ENCODE assay signal across 8 cellular contexts in the genomic region with DNA sequence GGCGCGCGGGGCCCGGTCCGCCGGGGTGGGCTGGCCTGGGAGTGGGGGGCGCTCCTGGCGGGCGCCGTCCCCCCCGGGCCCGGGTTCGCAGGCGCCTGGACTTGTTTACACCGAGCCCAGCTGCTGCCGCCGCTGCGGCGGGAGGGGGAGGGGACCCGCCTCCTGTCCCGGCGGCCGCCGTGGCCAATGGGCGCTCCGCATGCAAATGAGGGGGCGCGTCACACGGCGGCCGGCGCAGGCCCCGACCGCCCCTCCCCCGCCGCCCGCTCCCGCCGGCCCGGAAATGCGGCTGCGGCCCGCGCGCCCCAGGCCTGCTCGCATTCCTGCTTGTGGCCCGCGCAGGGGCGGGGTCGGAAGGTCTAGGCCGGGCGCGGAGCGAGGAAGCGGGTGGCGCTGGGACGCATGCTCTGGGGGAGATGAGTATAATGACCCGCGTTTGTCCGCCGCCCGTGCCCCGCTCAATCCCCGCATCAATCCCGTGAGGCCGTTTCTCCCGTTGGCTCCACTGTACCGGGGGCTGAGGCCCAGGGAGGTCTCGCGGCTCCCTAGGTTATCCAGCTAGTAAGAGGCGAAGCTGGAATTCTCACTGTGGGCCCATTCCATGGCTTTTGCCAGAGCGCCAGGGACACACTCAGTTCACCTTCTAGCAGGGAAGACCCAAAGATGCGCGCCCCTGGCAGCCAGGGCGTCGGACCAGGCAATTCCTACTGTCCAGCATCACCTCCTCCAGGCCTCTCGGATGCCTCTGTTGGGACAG. TPM values are rescaled to one million over a fixed set of nuclear protein-coding genes. Genes with fewer than 3 reads are reported as not detected.
A peak's percentile ranks its signal among the peaks of the same experiment; 100 is the strongest.
DNase-seq lines count a peak whose midpoint lies in the region; ATAC-seq, FAIRE-seq and TF ChIP-seq lines count a peak whose summit lies in the region.

A gene with protein sequence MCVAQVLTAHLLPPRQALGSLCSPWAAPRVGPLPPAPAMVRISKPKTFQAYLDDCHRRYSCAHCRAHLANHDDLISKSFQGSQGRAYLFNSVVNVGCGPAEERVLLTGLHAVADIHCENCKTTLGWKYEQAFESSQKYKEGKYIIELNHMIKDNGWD (minus strand): TSS at position 109 of the 757 bp plus-strand sequence. CDS start 731 bp downstream, outside the sequence.

- H3K36me3 Mint-ChIP-seq in chondrocyte (ENCODE audit: low read depth) = peaks cover 2% of the 10 kb centered on the region

- DNase-seq in GDM1 (lab: John Stamatoyannopoulos, UW) (peak; percentile 91), NCI-H226 (peak; percentile 78), chondrocyte (ENCODE audit: low spot score) (no peak), kidney (peak; percentile 98), UCSD-AML1 (lab: John Stamatoyannopoulos, UW; ENCODE audit: unreplicated experiment) (no peak)
- DNase-seq in activated CD4-positive, alpha-beta T cell treated with anti-CD3 and anti-CD28 coated beads for 48 hours = peak; percentile 91
- peak; percentile 79 to 84 (median 81) for DNase-seq in stimulated activated CD4-positive, alpha-beta T cell treated with anti-CD3 and anti-CD28 coated beads, Interleukin-12 subunit alpha, Interleukin-12 subunit beta, amount 100 ng/mL, for 48 hours (ENCODE audit: low read depth in 2 of 3, low spot score in 1 of 3)

- peaks cover 0 to 10% of the 10 kb centered on the region in 2 donors for H3K9me3 ChIP-seq in kidney (ENCODE audit: control insufficient read depth in 1 of 2, low read length in 2 of 2)

- peak; percentile 67 for ATAC-seq in HG02798 (IDR thresholded peaks at IDR 0.05; ENCODE audit: poor library complexity, unreplicated experiment)

- peaks cover 3% of the 10 kb centered on the region for H3K9me3 Mint-ChIP-seq in chondrocyte (ENCODE audit: low read depth)

- H3K27ac ChIP-seq in kidney (ENCODE audit: low read depth in 2 of 2, low read length in 2 of 2) = peak within 1 kb of the TSS; percentile 89 to 92

- H3K4me1 Mint-ChIP-seq in chondrocyte (ENCODE audit: low read depth) = peaks cover 34% of the 10 kb centered on the region

- peak within 1 kb of the TSS; percentile 86 to 87 for H3K4me3 ChIP-seq in kidney (ENCODE audit: low read length in 2 of 2)

- H3K36me3 ChIP-seq in kidney (ENCODE audit: control insufficient read depth in 1 of 2, insufficient read depth in 2 of 2, low read length in 2 of 2) = peaks cover 4 to 10% of the 10 kb centered on the region in 2 donors

- H3K27ac Mint-ChIP-seq in chondrocyte (ENCODE audit: unreplicated experiment) = peak within 1 kb of the TSS; percentile 95

- peak within 1 kb of the TSS; percentile 82 for H3K4me3 Mint-ChIP-seq in chondrocyte (ENCODE audit: unreplicated experiment)

- TF ChIP-seq CTCF in chondrocyte (IDR thresholded peaks at IDR 0.05) (no peak), kidney (IDR thresholded peaks at IDR 0.05; ENCODE audit: borderline replicate concordance, extremely low read depth, insufficient read depth) (no peak)

- no peaks in the 10 kb centered on the region for H3K27me3 Mint-ChIP-seq in chondrocyte (ENCODE audit: low read depth)

- H3K9ac ChIP-seq in kidney (ENCODE audit: low read length in 2 of 2) = peak within 1 kb of the TSS; percentile 93

- FAIRE-seq in kidney (lab: Jason Lieb, UNC) = no peak

- H3K4me1 ChIP-seq in kidney (ENCODE audit: control insufficient read depth in 1 of 2, insufficient read depth in 1 of 2, low read depth in 1 of 2, low read length in 2 of 2) = peaks cover 16 to 26% of the 10 kb centered on the region in 2 donors

- intact Hi-C loops in kidney (cut with DNase I) = no loop called here

RNA-seq across cellular contexts. Expression of the gene that starts here (rescaled TPM):
- total RNA-seq in chondrocyte = 23.3 to 31.9 TPM (median 28.1 TPM) in 3 replicates
- 40.0 TPM for total RNA-seq in kidney
- 107 TPM for polyA plus RNA-seq in kidney (ENCODE audit: insufficient read depth, low read depth, low replicate concordance)

Comparison
In these comparisons a context has a peak if more than half of its experiments do, and no peak if none do; other contexts are left out.
1. DNase-seq: peak in GDM1 (single experiment), NCI-H226 (single experiment), activated CD4-positive, alpha-beta T cell treated with anti-CD3 and anti-CD28 coated beads for 48 hours (single experiment), kidney (single experiment) and stimulated activated CD4-positive, alpha-beta T cell treated with anti-CD3 and anti-CD28 coated beads, Interleukin-12 subunit alpha, Interleukin-12 subunit beta, amount 100 ng/mL, for 48 hours (3 of 3); none in chondrocyte (single experiment) and UCSD-AML1 (single experiment).